In genomic region chr2:47267389-47268086, GRCh38 we compare ENCODE assay signal across 22 cellular contexts.
A peak's percentile ranks its signal among the peaks of the same experiment; 100 is the strongest.
DNase-seq lines count a peak whose midpoint lies in the region; ATAC-seq lines count a peak whose summit lies in the region.
"Had no signal": no experiment of that assay in that cellular context is flagged by ENCODE, and none has a peak within 500 bp of the region (broad histone marks: within the 10 kb centered on the region; RNA-seq: fewer than 3 reads in every experiment).

No MANE protein-coding gene starts in this region.

- DNase-seq in DMS53 (lab: John Stamatoyannopoulos, UW) (peak; percentile 15), DMS53 treated with DMSO at 0.1 percent for 48 hours (lab: John Stamatoyannopoulos, UW; ENCODE audit: unreplicated experiment) (no peak), astrocyte of the hippocampus (ENCODE audit: low read depth, low spot score) (peak; percentile 85), islet precursor cell (peak; percentile 83), caudate nucleus (lab: John Stamatoyannopoulos, UW) (no peak)
- DNase-seq in stimulated activated naive CD4-positive, alpha-beta T cell treated with Interleukin-2 at 50 U/mL for 16 hours (lab: John Stamatoyannopoulos, UW) = no peak
- DNase-seq in stimulated activated CD4-positive, alpha-beta T cell treated with anti-CD3 and anti-CD28 coated beads, Interleukin-12 subunit alpha, Interleukin-12 subunit beta, amount 100 ng/mL, for 4 hours = no peak
- DNase-seq: AML-193; GF-D8; GM23248; KBM-7; NCI-H1105 treated with DMSO at 0.1 percent for 48 hours; NCI-H1694; NCI-H2081 treated with DMSO at 0.1 percent for 48 hours; NCI-H510A; NCI-H748 treated with DMSO at 0.1 percent for 48 hours; NK-92 treated with Interleukin-12 subunit alpha and Interleukin-12 subunit beta, amount 100 ng/mL, for 24 hours; SHP77; SK-N-SH had no signal

- H3K27ac ChIP-seq in caudate nucleus (ENCODE audit: low read depth, low read length) = no peak overlapping the region
- H3K27ac ChIP-seq: 22Rv1, C4-2B, GM23248 had no signal

- no peak for ATAC-seq in GM18867 (IDR thresholded peaks at IDR 0.05; ENCODE audit: unreplicated experiment)

Comparison
In these comparisons a context has a peak if more than half of its experiments do, and no peak if none do; other contexts are left out.
1. DNase-seq: peak in DMS53 (single experiment), astrocyte of the hippocampus (single experiment) and islet precursor cell (single experiment); none in DMS53 treated with DMSO at 0.1 percent for 48 hours (single experiment), caudate nucleus (0 of 61), stimulated activated naive CD4-positive, alpha-beta T cell treated with Interleukin-2 at 50 U/mL for 16 hours (single experiment) and stimulated activated CD4-positive, alpha-beta T cell treated with anti-CD3 and anti-CD28 coated beads, Interleukin-12 subunit alpha, Interleukin-12 subunit beta, amount 100 ng/mL, for 4 hours (single experiment).